Comparison of ENCODE assay signal across 1 cellular context in genomic region chr6:2441881-2442475, GRCh38.
TF ChIP-seq lines count a peak whose summit lies in the region.

No MANE protein-coding gene starts in this region.

TF ChIP-seq in HepG2, 621 proteins besides CTCF, POLR2A, EP300 and RAD21 (continued from another document):
- TF ChIP-seq ZNF710 (CRISPR knock-in tag; IDR thresholded peaks at IDR 0.05; ENCODE audit: borderline replicate concordance) (no peak), ZNF12 (CRISPR knock-in tag; IDR thresholded peaks at IDR 0.05) (peak; percentile 34; the same call in 1 of the 2 replicates)
